Comparison of ENCODE assay signal across 18 cellular contexts in the genomic region with DNA sequence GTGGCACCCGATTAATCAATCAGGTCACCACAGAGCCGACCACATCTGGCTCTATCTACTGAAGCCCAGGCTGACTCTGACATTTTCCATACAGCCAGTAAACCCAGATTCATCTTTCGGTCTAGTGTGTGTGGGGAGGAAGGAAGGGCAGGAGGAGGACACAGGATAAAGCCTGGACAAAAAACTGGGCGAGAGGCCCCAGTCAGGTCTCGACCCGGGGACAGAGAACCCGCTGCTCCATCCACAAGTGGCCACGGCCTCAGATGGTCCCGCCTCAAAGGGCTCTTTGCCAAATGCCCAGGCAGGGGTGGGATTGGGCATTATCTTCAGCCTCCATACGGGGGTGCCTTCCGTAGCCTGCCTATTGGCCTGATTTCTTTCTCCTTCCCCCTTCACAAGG. TPM values are rescaled to one million over a fixed set of nuclear protein-coding genes. Genes with fewer than 3 reads are reported as not detected.
DNase-seq lines count a peak whose midpoint lies in the region; ATAC-seq, FAIRE-seq and TF ChIP-seq lines count a peak whose summit lies in the region.
"Had no signal": no experiment of that assay in that cellular context is flagged by ENCODE, and none has a peak within 500 bp of the region (broad histone marks: within the 10 kb centered on the region; RNA-seq: fewer than 3 reads in every experiment).

No MANE protein-coding gene starts in this region.

- TF ChIP-seq EP300 in HepG2 (IDR thresholded peaks at IDR 0.05; ENCODE audit: low read depth in 2 of 2, low read length in 2 of 2) (no peak), HepG2 (CRISPR knock-in tag; IDR thresholded peaks at IDR 0.05; ENCODE audit: borderline replicate concordance) (no peak)

- ATAC-seq in Right ventricle myocardium inferior: no peak
- no peak for ATAC-seq in HepG2
- ATAC-seq in left lobe of liver: peak; percentile 56
- ATAC-seq: CD8-positive, alpha-beta T cell had no signal

- POLR2A ChIA-PET in HepG2 (lab: Yijun Ruan, JAX): no interaction called here
- POLR2A ChIA-PET in CD8-positive, alpha-beta memory T cell (lab: Charles Lee): no interaction called here

- H3K9me3 ChIP-seq in liver (ENCODE audit: control insufficient read depth in 4 of 4, low read length in 3 of 4): no peaks in the 10 kb centered on the region
- H3K9me3 ChIP-seq in HepG2 (ENCODE audit: low read length): no peaks in the 10 kb centered on the region
- H3K9me3 ChIP-seq in CD8-positive, alpha-beta memory T cell (ENCODE audit: low read length): no peaks in the 10 kb centered on the region
- H3K9me3 ChIP-seq: BLaER1 treated with 17β-estradiol and CSF1 and Interleukin-3, amounts not matched to agents 10 nM and 100 nM had no signal

- CTCF ChIA-PET in HepG2 (lab: Yijun Ruan, JAX; ENCODE audit: low intra/inter-chr PET ratio, low total read pairs): no interaction called here
- CTCF ChIA-PET in CD8-positive, alpha-beta memory T cell (lab: Charles Lee): interaction anchor here (1.0 kb wide), 1 partner anchor 10 kb away, joined by 3 read pairs; no protein-coding TSS in a partner anchor

- peaks cover 0 to 2% (median 0%) of the 10 kb centered on the region in 4 donors for H3K27me3 ChIP-seq in liver (ENCODE audit: control insufficient read depth in 4 of 4, insufficient read depth in 4 of 4, low read length in 3 of 4)
- H3K27me3 ChIP-seq in HepG2 (ENCODE audit: control insufficient read depth in 1 of 2, insufficient read depth in 2 of 2, low read length in 2 of 2): peaks cover 11 to 71% of the 10 kb centered on the region in 2 experiments
- H3K27me3 ChIP-seq in CD8-positive, alpha-beta memory T cell (ENCODE audit: insufficient read depth, low read length, poor library complexity, severe bottlenecking): no peaks in the 10 kb centered on the region
- H3K27me3 ChIP-seq: BLaER1 treated with 17β-estradiol and CSF1 and Interleukin-3, amounts not matched to agents 10 nM and 100 nM had no signal

- H3K4me1 Mint-ChIP-seq in CD8-positive, alpha-beta memory T cell: peaks cover 8 to 26% (median 11%) of the 10 kb centered on the region in 3 donors
- H3K4me1 Mint-ChIP-seq: H9 had no signal

- H4K20me1 ChIP-seq in HepG2 (ENCODE audit: insufficient read depth, low read length): no peaks in the 10 kb centered on the region

- H3K9ac ChIP-seq in liver (ENCODE audit: low read depth in 1 of 2, low read length in 2 of 2) (no peak overlapping the region), HepG2 (ENCODE audit: insufficient read depth, low read depth, low read length) (no peak overlapping the region)
- H3K9ac ChIP-seq: BLaER1 treated with 17β-estradiol and CSF1 and Interleukin-3, amounts not matched to agents 10 nM and 100 nM had no signal

- no peak overlapping the region for H3K4me3 Mint-ChIP-seq in CD8-positive, alpha-beta memory T cell
- H3K4me3 Mint-ChIP-seq: B cell; CD8-positive, alpha-beta T cell; H9 had no signal

- no peaks in the 10 kb centered on the region for H3K9me3 Mint-ChIP-seq in CD8-positive, alpha-beta memory T cell
- H3K9me3 Mint-ChIP-seq: CD8-positive, alpha-beta T cell; H9 had no signal

- no peak for FAIRE-seq in HepG2 (lab: Jason Lieb, UNC)
- FAIRE-seq: G401.6, GM12891, GM19239, H1, HTR-8/SVneo had no signal

- H3K4me3 ChIP-seq in liver (ENCODE audit: low read depth in 1 of 3, low read length in 3 of 3) (no peak overlapping the region), HepG2 (replicated peaks in 1 of 3; ENCODE audit: insufficient read depth in 1 of 3, low read depth in 2 of 3, low read length in 3 of 3) (no peak overlapping the region)
- no peak overlapping the region for H3K4me3 ChIP-seq in CD8-positive, alpha-beta memory T cell (ENCODE audit: low read length)
- H3K4me3 ChIP-seq: BLaER1 treated with 17β-estradiol and CSF1 and Interleukin-3, amounts not matched to agents 10 nM and 100 nM had no signal

- BruUV-seq in HepG2 (replicated peaks; lab: Mats Ljungman, UMichigan): no TSS peak

- H3K36me3 ChIP-seq in liver (ENCODE audit: control insufficient read depth in 4 of 4, insufficient read depth in 3 of 4, low read depth in 1 of 4, low read length in 3 of 4): no peaks in the 10 kb centered on the region
- H3K36me3 ChIP-seq in HepG2 (replicated peaks in 1 of 2; ENCODE audit: control insufficient read depth in 1 of 2, insufficient read depth in 2 of 2, low read length in 2 of 2): no peaks in the 10 kb centered on the region
- H3K36me3 ChIP-seq in CD8-positive, alpha-beta memory T cell (ENCODE audit: insufficient read depth, low read length): no peaks in the 10 kb centered on the region

- TF ChIP-seq CTCF in liver (IDR thresholded peaks at IDR 0.05; ENCODE audit: low read depth, low read length, missing input control) (no peak), HepG2 (CRISPR knock-in tag; IDR thresholded peaks at IDR 0.05) (no peak)

- H3K4me1 ChIP-seq in liver (ENCODE audit: control insufficient read depth in 4 of 4, insufficient read depth in 4 of 4, low read length in 3 of 4) (peaks cover 0 to 3% (median 1%) of the 10 kb centered on the region in 4 donors), HepG2 (ENCODE audit: insufficient read depth, low read length) (no peaks in the 10 kb centered on the region)
- no peaks in the 10 kb centered on the region for H3K4me1 ChIP-seq in CD8-positive, alpha-beta memory T cell (ENCODE audit: insufficient read depth, low read length)

- no peak overlapping the region for H3K27ac Mint-ChIP-seq in CD8-positive, alpha-beta memory T cell
- H3K27ac Mint-ChIP-seq: B cell; CD8-positive, alpha-beta T cell; H9 had no signal

- TF ChIP-seq RAD21 in liver (IDR thresholded peaks at IDR 0.05): no peak
- TF ChIP-seq RAD21 in HepG2 (CRISPR knock-in tag; IDR thresholded peaks at IDR 0.05): no peak

- H3K27ac ChIP-seq in liver (ENCODE audit: low read depth in 1 of 2, low read length in 2 of 2) (no peak overlapping the region), HepG2 (ENCODE audit: extremely low read length, insufficient read depth, low read length) (no peak overlapping the region)
- H3K27ac ChIP-seq in CD8-positive, alpha-beta memory T cell (ENCODE audit: low read depth, low read length): no peak overlapping the region
- H3K27ac ChIP-seq: BLaER1 treated with 17β-estradiol and CSF1 and Interleukin-3, amounts not matched to agents 10 nM and 100 nM had no signal

- in situ Hi-C loops in HepG2 (cut with HindIII; ENCODE audit: extremely low pct_ligation_motif_present, low pct_unique_long_range_greater_than_20kb): no loop called here

- DNase-seq in Right ventricle myocardium inferior (ENCODE audit: missing footprints) (peak; percentile 55), cardiac septum (ENCODE audit: low spot score) (no peak), HepG2 (ENCODE audit: low spot score) (no peak), left lobe of liver (ENCODE audit: low spot score) (no peak), DMS 273 treated with DMSO at 0.1 percent for 48 hours (lab: John Stamatoyannopoulos, UW) (no peak)
- DNase-seq in CD8-positive, alpha-beta memory T cell: no peak
- DNase-seq: 8988T; CD8-positive, alpha-beta T cell; COR-L47; H9 had no signal

- H3K79me2 ChIP-seq in HepG2 (ENCODE audit: insufficient read depth, low read length): no peaks in the 10 kb centered on the region

- 71% methylated on average over 11 of the region's 11 CpGs for WGBS in liver
- WGBS in HepG2 (ENCODE audit: low lambda C conversion rate): 10% methylated on average over 11 of the region's 11 CpGs

- H2AFZ ChIP-seq in HepG2 (ENCODE audit: low read length): no peak overlapping the region

- no peak for TF ChIP-seq POLR2A in HepG2 (IDR thresholded peaks at IDR 0.05; ENCODE audit: insufficient read depth in 1 of 2, low read depth in 2 of 2, low read length in 2 of 2)

- peaks cover 0 to 2% (median 1%) of the 10 kb centered on the region in 3 donors for H3K36me3 Mint-ChIP-seq in CD8-positive, alpha-beta memory T cell

- intact Hi-C loops in Right ventricle myocardium inferior (cut with DNase I): no loop called here
- intact Hi-C loops in cardiac septum (cut with DNase I): no loop called here
- intact Hi-C loops in HepG2 (cut with micrococcal nuclease; ENCODE audit: unreplicated experiment): no loop called here

- H3K4me2 ChIP-seq in HepG2 (ENCODE audit: low read depth, low read length): no peak overlapping the region

- no peaks in the 10 kb centered on the region for H3K27me3 Mint-ChIP-seq in CD8-positive, alpha-beta memory T cell
- H3K27me3 Mint-ChIP-seq: B cell had no signal

TF ChIP-seq in liver, 16 proteins besides CTCF, POLR2A, EP300 and RAD21 (continues in another document):
- TF ChIP-seq GABPA (IDR thresholded peaks at IDR 0.05 in 1 of 2, conservative IDR thresholded peaks at IDR 0.05 in 1 of 2) (no peak), TAF1 (conservative IDR thresholded peaks at IDR 0.05) (no peak)

TF ChIP-seq in HepG2, 621 proteins besides CTCF, POLR2A, EP300 and RAD21 (continues in another document):
- TF ChIP-seq HOXA5 (CRISPR knock-in tag; IDR thresholded peaks at IDR 0.05): no peak

RNA-seq across cellular contexts. Expression of a gene that starts 7.8 kb away (rescaled TPM):
- total RNA-seq in Right ventricle myocardium inferior (147 TPM), cardiac septum (158 TPM), liver (10 to 100 TPM; 10.0 to 12.9 TPM), HepG2 (2016; rRNA removed; fragmentation: Illumina TruSeq; extraction: Trizol) (10.9 and 12.4 TPM in 2 replicates), left lobe of liver (13.4 TPM)
- polyA plus RNA-seq in liver (1 to 10 TPM; 2.7 to 3.6 TPM), HepG2 (2011; rRNA removed) (40.4 TPM in 2 replicates)
- 5.9 and 7.8 TPM in 2 replicates for total RNA-seq in HepG2 (2016; cell fraction: cytosol; rRNA removed; fragmentation: Illumina TruSeq; extraction: Trizol; ENCODE audit: low read depth)
- total RNA-seq in HepG2 (2016; cell fraction: insoluble cytoplasmic fraction; rRNA removed; fragmentation: Illumina TruSeq; extraction: Trizol): 9.1 and 11.6 TPM in 2 replicates
- 9.3 and 10.5 TPM in 2 replicates for total RNA-seq in HepG2 (2016; cell fraction: membrane; rRNA removed; fragmentation: Illumina TruSeq; extraction: Trizol)
- 8.0 and 11.0 TPM in 2 replicates for total RNA-seq in HepG2 (2016; cell fraction: nucleus; rRNA removed; fragmentation: Illumina TruSeq; extraction: Trizol)
- 13.2 and 21.6 TPM in 2 replicates for polyA plus RNA-seq in HepG2 (2011; cell fraction: cytosol; rRNA removed)
- 68.7 and 98.6 TPM in 2 replicates for polyA plus RNA-seq in HepG2 (2011; cell fraction: nucleus; rRNA removed)
- polyA plus RNA-seq in HepG2 (2012): 10.2 and 11.3 TPM in 2 replicates
- polyA plus RNA-seq in HepG2 (2016; cell fraction: cytosol; fragmentation: Illumina TruSeq; extraction: Trizol; ENCODE audit: low read depth): 0.85 and 1.1 TPM in 2 replicates
- polyA plus RNA-seq in HepG2 (2016; cell fraction: insoluble cytoplasmic fraction; fragmentation: Illumina TruSeq; extraction: Trizol; ENCODE audit: low read depth): 8.6 and 11.0 TPM in 2 replicates
- 2.9 and 3.5 TPM in 2 replicates for polyA plus RNA-seq in HepG2 (2016; cell fraction: membrane; fragmentation: Illumina TruSeq; extraction: Trizol; ENCODE audit: low read depth)
- polyA plus RNA-seq in HepG2 (2016; cell fraction: nucleus; fragmentation: Illumina TruSeq; extraction: Trizol; ENCODE audit: insufficient read depth, low read depth): 18.8 and 21.3 TPM in 2 replicates
- 37.5 and 62.6 TPM in 2 replicates for polyA minus RNA-seq in HepG2 (2011; rRNA and poly(A)+ RNA removed; ENCODE audit: low replicate concordance)
- polyA minus RNA-seq in HepG2 (2011; cell fraction: cytosol; rRNA and poly(A)+ RNA removed): 19.0 and 21.4 TPM in 2 replicates
- 24.5 and 24.6 TPM in 2 replicates for polyA minus RNA-seq in HepG2 (2011; cell fraction: nucleus; rRNA and poly(A)+ RNA removed)
- 10 to 100 TPM; 60.4 to 60.8 TPM for total RNA-seq in CD8-positive, alpha-beta memory T cell
- polyA plus RNA-seq in CD8-positive, alpha-beta memory T cell: 26.9 TPM
